ENCODE assay signal across 1 cellular context in the genomic region with DNA sequence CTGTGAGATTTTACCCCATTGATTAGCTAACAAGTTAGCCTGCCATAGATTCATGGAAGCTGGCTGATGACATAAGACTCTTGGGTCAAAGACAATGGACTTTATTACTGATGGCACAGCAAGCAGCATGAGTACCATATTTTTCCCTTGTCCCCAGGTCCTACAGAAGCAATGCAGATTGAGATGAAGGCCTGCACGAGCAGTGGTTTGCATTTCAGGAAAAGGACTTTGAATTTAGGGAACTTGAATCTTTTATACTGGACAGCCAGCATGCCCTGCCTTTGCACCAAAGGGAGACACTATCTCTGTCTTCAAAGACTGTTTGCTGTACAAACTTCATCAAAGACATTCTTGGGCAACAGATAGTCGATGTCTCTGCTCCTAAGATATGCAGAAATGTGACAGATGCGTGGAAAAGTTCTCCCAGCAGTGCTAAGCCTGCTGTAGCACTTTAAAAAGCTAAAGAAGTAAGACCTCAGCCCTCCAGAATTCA.
TF ChIP-seq lines count a peak whose summit lies in the region.

No MANE protein-coding gene starts in this region.

TF ChIP-seq in GM12878, 131 proteins besides CTCF, POLR2A, EP300 and RAD21:
- no peak for TF ChIP-seq SREBF2 (IDR thresholded peaks at IDR 0.05; ENCODE audit: low read length)
- TF ChIP-seq, protein P1, sequence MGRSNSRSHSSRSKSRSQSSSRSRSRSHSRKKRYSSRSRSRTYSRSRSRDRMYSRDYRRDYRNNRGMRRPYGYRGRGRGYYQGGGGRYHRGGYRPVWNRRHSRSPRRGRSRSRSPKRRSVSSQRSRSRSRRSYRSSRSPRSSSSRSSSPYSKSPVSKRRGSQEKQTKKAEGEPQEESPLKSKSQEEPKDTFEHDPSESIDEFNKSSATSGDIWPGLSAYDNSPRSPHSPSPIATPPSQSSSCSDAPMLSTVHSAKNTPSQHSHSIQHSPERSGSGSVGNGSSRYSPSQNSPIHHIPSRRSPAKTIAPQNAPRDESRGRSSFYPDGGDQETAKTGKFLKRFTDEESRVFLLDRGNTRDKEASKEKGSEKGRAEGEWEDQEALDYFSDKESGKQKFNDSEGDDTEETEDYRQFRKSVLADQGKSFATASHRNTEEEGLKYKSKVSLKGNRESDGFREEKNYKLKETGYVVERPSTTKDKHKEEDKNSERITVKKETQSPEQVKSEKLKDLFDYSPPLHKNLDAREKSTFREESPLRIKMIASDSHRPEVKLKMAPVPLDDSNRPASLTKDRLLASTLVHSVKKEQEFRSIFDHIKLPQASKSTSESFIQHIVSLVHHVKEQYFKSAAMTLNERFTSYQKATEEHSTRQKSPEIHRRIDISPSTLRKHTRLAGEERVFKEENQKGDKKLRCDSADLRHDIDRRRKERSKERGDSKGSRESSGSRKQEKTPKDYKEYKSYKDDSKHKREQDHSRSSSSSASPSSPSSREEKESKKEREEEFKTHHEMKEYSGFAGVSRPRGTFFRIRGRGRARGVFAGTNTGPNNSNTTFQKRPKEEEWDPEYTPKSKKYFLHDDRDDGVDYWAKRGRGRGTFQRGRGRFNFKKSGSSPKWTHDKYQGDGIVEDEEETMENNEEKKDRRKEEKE (IDR thresholded peaks at IDR 0.05): no peak
- TF ChIP-seq ASH2L (IDR thresholded peaks at IDR 0.05; ENCODE audit: borderline replicate concordance, low read depth): no peak
- no peak for TF ChIP-seq PAX5 (IDR thresholded peaks at IDR 0.05; ENCODE audit: borderline replicate concordance, low read depth, low read length)
- no peak for TF ChIP-seq MYC (IDR thresholded peaks at IDR 0.05; ENCODE audit: insufficient read depth, insufficient read length, insufficient replicate concordance, low read length, severe bottlenecking)
- TF ChIP-seq MTA3 (IDR thresholded peaks at IDR 0.05; ENCODE audit: borderline replicate concordance, low read length): no peak
- no peak for TF ChIP-seq BACH1 (IDR thresholded peaks at IDR 0.05; ENCODE audit: borderline replicate concordance)
- no peak for TF ChIP-seq NRF1 (conservative IDR thresholded peaks at IDR 0.05; ENCODE audit: low read depth, low read length)
- TF ChIP-seq CBX3 (IDR thresholded peaks at IDR 0.05; ENCODE audit: borderline replicate concordance, low read depth): no peak
- TF ChIP-seq, protein P2, sequence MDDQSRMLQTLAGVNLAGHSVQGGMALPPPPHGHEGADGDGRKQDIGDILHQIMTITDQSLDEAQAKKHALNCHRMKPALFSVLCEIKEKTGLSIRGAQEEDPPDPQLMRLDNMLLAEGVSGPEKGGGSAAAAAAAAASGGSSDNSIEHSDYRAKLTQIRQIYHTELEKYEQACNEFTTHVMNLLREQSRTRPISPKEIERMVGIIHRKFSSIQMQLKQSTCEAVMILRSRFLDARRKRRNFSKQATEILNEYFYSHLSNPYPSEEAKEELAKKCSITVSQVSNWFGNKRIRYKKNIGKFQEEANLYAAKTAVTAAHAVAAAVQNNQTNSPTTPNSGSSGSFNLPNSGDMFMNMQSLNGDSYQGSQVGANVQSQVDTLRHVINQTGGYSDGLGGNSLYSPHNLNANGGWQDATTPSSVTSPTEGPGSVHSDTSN (IDR thresholded peaks at IDR 0.05; ENCODE audit: insufficient replicate concordance, low read depth, low read length): no peak
- TF ChIP-seq EZH2 (IDR thresholded peaks at IDR 0.05; ENCODE audit: borderline replicate concordance, control insufficient read depth, low read depth, low read length): no peak
- TF ChIP-seq KAT2A (conservative IDR thresholded peaks at IDR 0.05; ENCODE audit: control insufficient read depth, low read depth, low read length): no peak
- no peak for TF ChIP-seq ZNF207 (IDR thresholded peaks at IDR 0.05; ENCODE audit: borderline replicate concordance)
- TF ChIP-seq CBX5 (IDR thresholded peaks at IDR 0.05; ENCODE audit: low read depth): no peak
- TF ChIP-seq TCF3 (IDR thresholded peaks at IDR 0.05; ENCODE audit: borderline replicate concordance, insufficient read depth, low read depth, low read length): no peak
- no peak for TF ChIP-seq NBN (IDR thresholded peaks at IDR 0.05)
- no peak for TF ChIP-seq FOXK2 (IDR thresholded peaks at IDR 0.05)
- no peak for TF ChIP-seq CBFB (IDR thresholded peaks at IDR 0.05; ENCODE audit: low read depth)
- TF ChIP-seq MTA2 (IDR thresholded peaks at IDR 0.05; ENCODE audit: low read depth): no peak
- no peak for TF ChIP-seq SMC3 (IDR thresholded peaks at IDR 0.05; ENCODE audit: borderline replicate concordance, low read length)
